In genomic region chr6:142822882-142823578, GRCh38 we compare ENCODE assay signal across 8 cellular contexts.
DNase-seq lines count a peak whose midpoint lies in the region; ATAC-seq and TF ChIP-seq lines count a peak whose summit lies in the region.

No MANE protein-coding gene starts in this region.

- H3K9me3 Mint-ChIP-seq in Calu3 (ENCODE audit: low read depth, unreplicated experiment), result no peaks in the 10 kb centered on the region

- in situ Hi-C loops in KBM-7 (cut with MboI; ENCODE audit: low pct_unique_long_range_greater_than_20kb, low sequenced_read_pairs), result no loop called here

- H3K27me3 ChIP-seq in WERI-Rb-1 (ENCODE audit: insufficient read depth, low read depth, severe bottlenecking) (no peaks in the 10 kb centered on the region), lower lobe of right lung (ENCODE audit: low read depth) (no peaks in the 10 kb centered on the region)

- H3K27ac Mint-ChIP-seq in Calu3 (ENCODE audit: unreplicated experiment), result peak overlapping the region; percentile 33

- ATAC-seq in GM18505 (IDR thresholded peaks at IDR 0.05; ENCODE audit: unreplicated experiment) (no peak), lower lobe of right lung (no peak)

- H3K4me1 Mint-ChIP-seq in Calu3 (ENCODE audit: low read depth, unreplicated experiment), result peaks cover 31% of the 10 kb centered on the region

- H3K9me3 ChIP-seq in WERI-Rb-1 (ENCODE audit: severe bottlenecking), result no peaks in the 10 kb centered on the region
- H3K9me3 ChIP-seq in lower lobe of right lung, result no peaks in the 10 kb centered on the region

- no peak overlapping the region for H3K4me3 ChIP-seq in WERI-Rb-1 (ENCODE audit: low read depth, low read length)
- no peak overlapping the region for H3K4me3 ChIP-seq in lower lobe of right lung

- H3K36me3 ChIP-seq in WERI-Rb-1 (no peaks in the 10 kb centered on the region), lower lobe of right lung (no peaks in the 10 kb centered on the region)

- no peak for DNase-seq in Calu3
- DNase-seq in KBM-7, result peak; percentile 47
- DNase-seq in WERI-Rb-1, result peak; percentile 72
- peak; percentile 29 for DNase-seq in kidney tubule cell (ENCODE audit: low spot score)
- no peak for DNase-seq in activated gamma-delta T cell treated with Interleukin-2 at 50 U/mL for 16 hours
- no peak for DNase-seq in lower lobe of right lung
- DNase-seq in NK-92 treated with Interleukin-12 subunit alpha and Interleukin-12 subunit beta, amount 100 ng/mL, for 24 hours (lab: John Stamatoyannopoulos, UW), result no peak

- peaks cover 6% of the 10 kb centered on the region for H3K36me3 Mint-ChIP-seq in Calu3 (ENCODE audit: insufficient read depth, unreplicated experiment)

- TF ChIP-seq CTCF in Calu3 (IDR thresholded peaks at IDR 0.05; ENCODE audit: unreplicated experiment) (peak; percentile 28), WERI-Rb-1 (IDR thresholded peaks at IDR 0.05; ENCODE audit: low read depth, low read length) (peak; percentile 76), lower lobe of right lung (IDR thresholded peaks at IDR 0.05) (no peak)

- no peaks in the 10 kb centered on the region for H3K27me3 Mint-ChIP-seq in Calu3 (ENCODE audit: unreplicated experiment)

- no peak overlapping the region for H3K27ac ChIP-seq in WERI-Rb-1
- H3K27ac ChIP-seq in lower lobe of right lung, result no peak overlapping the region

- H3K4me3 Mint-ChIP-seq in Calu3 (ENCODE audit: low read depth, unreplicated experiment), result no peak overlapping the region

- CTCF ChIA-PET in Calu3 (lab: Charles Lee), result interaction anchor here (1.2 kb wide), 1 partner anchor 16 kb away, joined by 4 read pairs; no protein-coding TSS in a partner anchor

- no TSS peak for BruUV-seq in Calu3 (replicated peaks; lab: Mats Ljungman, UMichigan)

- intact Hi-C loops in Calu3 (cut with micrococcal nuclease; ENCODE audit: unreplicated experiment), result no loop called here
- intact Hi-C loops in lower lobe of right lung (cut with DNase I), result no loop called here

- H3K4me1 ChIP-seq in lower lobe of right lung, result peaks cover 49% of the 10 kb centered on the region

- no peak for TF ChIP-seq POLR2A in GM18505 (IDR thresholded peaks at IDR 0.05; ENCODE audit: borderline replicate concordance, extremely low read depth, insufficient read depth, insufficient read length)

Comparison
In these comparisons a context has a peak if more than half of its experiments do, and no peak if none do; other contexts are left out.
1. DNase-seq: peak in KBM-7 (single experiment), WERI-Rb-1 (single experiment) and kidney tubule cell (single experiment); none in Calu3 (single experiment), activated gamma-delta T cell treated with Interleukin-2 at 50 U/mL for 16 hours (single experiment), lower lobe of right lung (single experiment) and NK-92 treated with Interleukin-12 subunit alpha and Interleukin-12 subunit beta, amount 100 ng/mL, for 24 hours (single experiment).